Comparison of ENCODE assay signal across 21 cellular contexts in the genomic region with DNA sequence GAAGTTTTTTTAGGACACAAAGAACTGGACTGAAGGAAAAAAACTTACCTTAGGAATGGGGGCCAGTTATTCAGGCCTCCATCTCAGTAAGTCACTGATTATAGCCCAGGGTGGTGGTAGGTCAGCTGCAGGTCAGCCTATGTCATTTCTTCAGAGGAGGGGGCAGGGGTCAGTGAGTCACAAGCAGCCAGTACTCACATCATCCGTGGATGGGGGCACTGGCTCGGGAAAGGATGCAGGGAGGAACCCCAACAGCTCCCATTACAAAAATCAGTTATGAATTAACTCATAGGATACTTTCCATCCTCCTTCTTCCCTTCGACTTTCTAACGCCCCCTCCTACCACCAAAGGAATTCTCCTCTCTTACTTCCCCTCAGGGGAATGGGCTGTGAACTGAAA.
"Had no signal": no experiment of that assay in that cellular context is flagged by ENCODE, and none has a peak within 500 bp of the region (broad histone marks: within the 10 kb centered on the region; RNA-seq: fewer than 3 reads in every experiment).

No MANE protein-coding gene starts in this region.

- H3K36me3 ChIP-seq: neural progenitor cell, pancreas, prostate gland, right lobe of liver, sigmoid colon, stomach, thoracic aorta, thyroid gland, tibial nerve, upper lobe of right lung, uterus had no signal

- H3K4me1 ChIP-seq: neural progenitor cell, pancreas, prostate gland, right lobe of liver, sigmoid colon, thyroid gland, tibial nerve, upper lobe of right lung, uterus had no signal

- H3K9me3 ChIP-seq: pancreas, prostate gland, right lobe of liver, sigmoid colon, stomach, thoracic aorta, thyroid gland, tibial nerve, upper lobe of right lung, uterus had no signal

- H3K4me2 ChIP-seq: neural progenitor cell had no signal

- DNase-seq: naive thymus-derived CD4-positive, alpha-beta T cell; natural killer cell; pancreas; right cardiac atrium; right lobe of liver; sigmoid colon; small intestine; stimulated activated CD4-positive, alpha-beta T cell treated with anti-CD3 and anti-CD28 coated beads, Interleukin-15, amount 100 ng/mL, for 24 hours; stimulated activated CD4-positive, alpha-beta T cell treated with anti-CD3 and anti-CD28 coated beads, Interleukin-2, amount 100 ng/mL, for 24 hours; stimulated activated CD4-positive, alpha-beta T cell treated with anti-CD3 and anti-CD28 coated beads, Interleukin-2, amount 100 ng/mL, for 48 hours; stimulated activated CD4-positive, alpha-beta T cell treated with anti-CD3 and anti-CD28 coated beads, Interleukin-4, amount 100 ng/mL, for 24 hours; stimulated activated naive B cell treated with anti-CD40 and anti-IgM and Interleukin-4, amounts not matched to agents 10 μg/mL and 1 μg/mL and 100 μg/mL, for 72 hours; stimulated activated naive CD4-positive, alpha-beta T cell treated with Interleukin-2 at 50 U/mL for 16 hours; stomach; thyroid gland; upper lobe of right lung; uterus had no signal

- H3K27ac ChIP-seq: neural progenitor cell, pancreas, prostate gland, right lobe of liver, sigmoid colon, stomach, thoracic aorta, thyroid gland, tibial nerve, upper lobe of right lung, uterus had no signal

- H2AFZ ChIP-seq: neural progenitor cell had no signal

- H3K27me3 ChIP-seq: neural progenitor cell, pancreas, right lobe of liver, sigmoid colon, stomach, thyroid gland, tibial nerve, upper lobe of right lung, uterus had no signal

- H3K4me3 ChIP-seq: neural progenitor cell, pancreas, prostate gland, right lobe of liver, sigmoid colon, stomach, thoracic aorta, thyroid gland, tibial nerve, upper lobe of right lung, uterus had no signal

- H3K9ac ChIP-seq: neural progenitor cell had no signal
